In the genomic region with DNA sequence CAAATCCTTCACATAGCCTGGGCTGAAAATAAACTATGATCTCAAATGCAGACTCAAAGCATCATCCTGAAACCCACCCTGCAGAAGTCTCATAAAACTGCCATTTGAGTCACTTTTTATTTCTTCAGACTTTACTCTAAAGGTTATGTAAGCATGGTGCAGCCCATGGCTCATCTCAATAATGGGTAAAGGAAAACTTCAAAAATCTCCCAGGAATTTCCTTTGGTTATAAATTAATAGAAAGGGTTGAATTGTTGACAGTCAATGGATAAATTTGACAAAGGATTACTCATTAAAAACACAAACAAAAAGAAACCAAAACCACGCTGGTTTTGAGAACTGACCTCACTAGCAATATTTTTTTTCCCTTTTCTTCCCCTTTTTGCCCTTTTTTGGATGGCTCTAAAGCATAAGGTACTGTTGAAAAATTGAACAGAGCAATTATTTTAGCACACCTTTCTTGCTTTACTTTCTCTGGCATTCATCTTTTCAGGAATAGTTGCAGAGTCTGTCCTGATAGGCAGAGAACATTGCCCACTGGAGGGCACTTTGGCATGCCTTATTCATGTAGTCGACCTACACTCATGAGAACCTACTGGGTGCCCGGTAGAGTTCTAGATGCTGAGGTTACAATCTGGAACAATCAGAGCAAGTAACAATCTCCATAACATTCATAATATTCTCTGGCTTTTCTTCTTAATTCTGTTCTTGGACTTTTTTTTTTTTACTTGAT, we compare ENCODE assay signal across 1 cellular context.
TF ChIP-seq lines count a peak whose summit lies in the region.

No MANE protein-coding gene starts in this region.

TF ChIP-seq in GM12878, 131 proteins besides CTCF, POLR2A, EP300 and RAD21 (continued from another document):
- TF ChIP-seq MEF2A (IDR thresholded peaks at IDR 0.05; ENCODE audit: insufficient read depth, low read depth, low read length) = peak; percentile 72
- TF ChIP-seq SRF (IDR thresholded peaks at IDR 0.05; ENCODE audit: low read depth in 2 of 2, low read length in 2 of 2) = peak in 1 of 2 experiments; percentile 45; a peak in 1 of 4 replicates
- TF ChIP-seq JUNB (IDR thresholded peaks at IDR 0.05) = peak; percentile 79
- peak; percentile 53; the same call in 1 of the 2 replicates for TF ChIP-seq RUNX3 (IDR thresholded peaks at IDR 0.05; ENCODE audit: low read length)
- TF ChIP-seq, protein P1, sequence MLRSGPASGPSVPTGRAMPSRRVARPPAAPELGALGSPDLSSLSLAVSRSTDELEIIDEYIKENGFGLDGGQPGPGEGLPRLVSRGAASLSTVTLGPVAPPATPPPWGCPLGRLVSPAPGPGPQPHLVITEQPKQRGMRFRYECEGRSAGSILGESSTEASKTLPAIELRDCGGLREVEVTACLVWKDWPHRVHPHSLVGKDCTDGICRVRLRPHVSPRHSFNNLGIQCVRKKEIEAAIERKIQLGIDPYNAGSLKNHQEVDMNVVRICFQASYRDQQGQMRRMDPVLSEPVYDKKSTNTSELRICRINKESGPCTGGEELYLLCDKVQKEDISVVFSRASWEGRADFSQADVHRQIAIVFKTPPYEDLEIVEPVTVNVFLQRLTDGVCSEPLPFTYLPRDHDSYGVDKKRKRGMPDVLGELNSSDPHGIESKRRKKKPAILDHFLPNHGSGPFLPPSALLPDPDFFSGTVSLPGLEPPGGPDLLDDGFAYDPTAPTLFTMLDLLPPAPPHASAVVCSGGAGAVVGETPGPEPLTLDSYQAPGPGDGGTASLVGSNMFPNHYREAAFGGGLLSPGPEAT (IDR thresholded peaks at IDR 0.05; ENCODE audit: low read depth) = 0 out of 2 replicates have a peak, but pooled peaks have one; percentile 36
- no peak for TF ChIP-seq SMC3 (IDR thresholded peaks at IDR 0.05; ENCODE audit: borderline replicate concordance, low read length)
- TF ChIP-seq ATF7 (IDR thresholded peaks at IDR 0.05; ENCODE audit: low read depth) = peak; percentile 76
- TF ChIP-seq, protein P2, sequence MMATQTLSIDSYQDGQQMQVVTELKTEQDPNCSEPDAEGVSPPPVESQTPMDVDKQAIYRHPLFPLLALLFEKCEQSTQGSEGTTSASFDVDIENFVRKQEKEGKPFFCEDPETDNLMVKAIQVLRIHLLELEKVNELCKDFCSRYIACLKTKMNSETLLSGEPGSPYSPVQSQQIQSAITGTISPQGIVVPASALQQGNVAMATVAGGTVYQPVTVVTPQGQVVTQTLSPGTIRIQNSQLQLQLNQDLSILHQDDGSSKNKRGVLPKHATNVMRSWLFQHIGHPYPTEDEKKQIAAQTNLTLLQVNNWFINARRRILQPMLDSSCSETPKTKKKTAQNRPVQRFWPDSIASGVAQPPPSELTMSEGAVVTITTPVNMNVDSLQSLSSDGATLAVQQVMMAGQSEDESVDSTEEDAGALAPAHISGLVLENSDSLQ (IDR thresholded peaks at IDR 0.05) = no peak
- TF ChIP-seq, protein P3, sequence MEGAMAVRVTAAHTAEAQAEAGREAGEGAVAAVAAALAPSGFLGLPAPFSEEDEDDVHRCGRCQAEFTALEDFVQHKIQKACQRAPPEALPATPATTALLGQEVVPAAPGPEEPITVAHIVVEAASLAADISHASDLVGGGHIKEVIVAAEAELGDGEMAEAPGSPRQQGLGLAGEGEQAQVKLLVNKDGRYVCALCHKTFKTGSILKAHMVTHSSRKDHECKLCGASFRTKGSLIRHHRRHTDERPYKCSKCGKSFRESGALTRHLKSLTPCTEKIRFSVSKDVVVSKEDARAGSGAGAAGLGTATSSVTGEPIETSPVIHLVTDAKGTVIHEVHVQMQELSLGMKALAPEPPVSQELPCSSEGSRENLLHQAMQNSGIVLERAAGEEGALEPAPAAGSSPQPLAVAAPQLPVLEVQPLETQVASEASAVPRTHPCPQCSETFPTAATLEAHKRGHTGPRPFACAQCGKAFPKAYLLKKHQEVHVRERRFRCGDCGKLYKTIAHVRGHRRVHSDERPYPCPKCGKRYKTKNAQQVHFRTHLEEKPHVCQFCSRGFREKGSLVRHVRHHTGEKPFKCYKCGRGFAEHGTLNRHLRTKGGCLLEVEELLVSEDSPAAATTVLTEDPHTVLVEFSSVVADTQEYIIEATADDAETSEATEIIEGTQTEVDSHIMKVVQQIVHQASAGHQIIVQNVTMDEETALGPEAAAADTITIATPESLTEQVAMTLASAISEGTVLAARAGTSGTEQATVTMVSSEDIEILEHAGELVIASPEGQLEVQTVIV (IDR thresholded peaks at IDR 0.05; ENCODE audit: borderline replicate concordance, partially characterized antibody) = no peak
- peak; percentile 25; the same call in 1 of the 2 replicates for TF ChIP-seq FOXM1 (IDR thresholded peaks at IDR 0.05; ENCODE audit: low read depth, low read length)
- no peak for TF ChIP-seq RB1 (IDR thresholded peaks at IDR 0.05; ENCODE audit: borderline replicate concordance)
- TF ChIP-seq NFIC (IDR thresholded peaks at IDR 0.05; ENCODE audit: low read depth, low read length) = peak; percentile 66
- TF ChIP-seq RELA (IDR thresholded peaks at IDR 0.05; ENCODE audit: borderline replicate concordance, partially characterized antibody) = peak; percentile 25
- TF ChIP-seq, protein P4, sequence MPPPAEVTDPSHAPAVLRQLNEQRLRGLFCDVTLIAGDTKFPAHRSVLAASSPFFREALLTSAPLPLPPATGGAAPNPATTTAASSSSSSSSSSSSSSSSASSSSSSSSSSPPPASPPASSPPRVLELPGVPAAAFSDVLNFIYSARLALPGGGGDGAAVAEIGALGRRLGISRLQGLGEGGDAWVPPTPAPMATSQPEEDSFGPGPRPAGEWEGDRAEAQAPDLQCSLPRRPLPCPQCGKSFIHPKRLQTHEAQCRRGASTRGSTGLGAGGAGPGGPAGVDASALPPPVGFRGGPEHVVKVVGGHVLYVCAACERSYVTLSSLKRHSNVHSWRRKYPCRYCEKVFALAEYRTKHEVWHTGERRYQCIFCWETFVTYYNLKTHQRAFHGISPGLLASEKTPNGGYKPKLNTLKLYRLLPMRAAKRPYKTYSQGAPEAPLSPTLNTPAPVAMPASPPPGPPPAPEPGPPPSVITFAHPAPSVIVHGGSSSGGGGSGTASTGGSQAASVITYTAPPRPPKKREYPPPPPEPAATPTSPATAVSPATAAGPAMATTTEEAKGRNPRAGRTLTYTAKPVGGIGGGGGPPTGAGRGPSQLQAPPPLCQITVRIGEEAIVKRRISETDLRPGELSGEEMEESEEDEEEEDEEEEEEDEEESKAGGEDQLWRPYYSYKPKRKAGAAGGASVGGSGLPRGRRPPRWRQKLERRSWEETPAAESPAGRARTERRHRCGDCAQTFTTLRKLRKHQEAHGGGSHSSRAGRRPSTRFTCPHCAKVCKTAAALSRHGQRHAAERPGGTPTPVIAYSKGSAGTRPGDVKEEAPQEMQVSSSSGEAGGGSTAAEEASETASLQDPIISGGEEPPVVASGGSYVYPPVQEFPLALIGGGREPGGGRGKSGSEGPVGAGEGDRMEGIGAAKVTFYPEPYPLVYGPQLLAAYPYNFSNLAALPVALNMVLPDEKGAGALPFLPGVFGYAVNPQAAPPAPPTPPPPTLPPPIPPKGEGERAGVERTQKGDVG (CRISPR knock-in tag; IDR thresholded peaks at IDR 0.05) = no peak
- no peak for TF ChIP-seq LARP7 (IDR thresholded peaks at IDR 0.05)
- TF ChIP-seq TCF7 (IDR thresholded peaks at IDR 0.05; ENCODE audit: borderline replicate concordance) = no peak
- no peak for TF ChIP-seq STAT1 (conservative IDR thresholded peaks at IDR 0.05)
- TF ChIP-seq SIX5 (IDR thresholded peaks at IDR 0.05; ENCODE audit: low read depth, low read length, severe bottlenecking) = no peak
- TF ChIP-seq, protein P5, sequence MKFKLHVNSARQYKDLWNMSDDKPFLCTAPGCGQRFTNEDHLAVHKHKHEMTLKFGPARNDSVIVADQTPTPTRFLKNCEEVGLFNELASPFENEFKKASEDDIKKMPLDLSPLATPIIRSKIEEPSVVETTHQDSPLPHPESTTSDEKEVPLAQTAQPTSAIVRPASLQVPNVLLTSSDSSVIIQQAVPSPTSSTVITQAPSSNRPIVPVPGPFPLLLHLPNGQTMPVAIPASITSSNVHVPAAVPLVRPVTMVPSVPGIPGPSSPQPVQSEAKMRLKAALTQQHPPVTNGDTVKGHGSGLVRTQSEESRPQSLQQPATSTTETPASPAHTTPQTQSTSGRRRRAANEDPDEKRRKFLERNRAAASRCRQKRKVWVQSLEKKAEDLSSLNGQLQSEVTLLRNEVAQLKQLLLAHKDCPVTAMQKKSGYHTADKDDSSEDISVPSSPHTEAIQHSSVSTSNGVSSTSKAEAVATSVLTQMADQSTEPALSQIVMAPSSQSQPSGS (IDR thresholded peaks at IDR 0.05; ENCODE audit: low read length) = peak; percentile 30; the same call in 1 of the 2 replicates
